ENCODE assay signal across 28 cellular contexts in the genomic region with DNA sequence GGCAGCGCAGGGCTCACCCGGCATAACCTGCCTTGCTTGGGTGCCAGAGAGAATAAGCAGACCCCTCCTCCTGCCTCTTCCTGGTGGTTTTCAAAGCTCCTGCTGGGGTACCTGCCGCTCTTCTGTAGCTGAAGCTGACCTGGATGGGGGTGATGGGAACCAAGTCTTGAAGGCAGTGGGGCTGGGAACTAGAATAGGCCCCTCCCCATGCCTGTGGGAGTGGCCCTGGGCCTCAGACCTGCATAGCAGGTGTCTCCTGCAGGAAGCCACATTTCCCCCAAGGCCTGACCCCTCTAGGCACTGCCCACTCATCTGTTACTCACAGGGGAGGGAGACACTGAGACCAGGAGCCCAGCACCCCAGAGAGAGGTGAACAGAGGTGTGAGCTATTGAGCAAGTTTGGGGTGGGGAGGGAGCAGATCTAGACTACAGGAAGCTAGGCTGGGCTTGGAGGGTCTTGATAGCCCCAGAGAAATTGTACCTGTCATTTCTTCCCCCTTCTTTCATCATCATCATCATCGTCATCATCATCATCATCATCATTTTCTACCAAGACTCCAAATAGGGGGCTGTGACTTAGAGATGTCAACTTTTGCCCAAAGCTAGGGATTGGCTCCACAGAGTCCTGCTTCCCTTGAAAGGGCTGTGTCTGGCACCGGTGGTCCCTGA. TPM values are rescaled to one million over a fixed set of nuclear protein-coding genes. Genes with fewer than 3 reads are reported as not detected.
DNase-seq lines count a peak whose midpoint lies in the region; ATAC-seq and TF ChIP-seq lines count a peak whose summit lies in the region.
"Had no signal": no experiment of that assay in that cellular context is flagged by ENCODE, and none has a peak within 500 bp of the region (broad histone marks: within the 10 kb centered on the region; RNA-seq: fewer than 3 reads in every experiment).

No MANE protein-coding gene starts in this region.

- no peak overlapping the region for H4K91ac ChIP-seq in neuronal stem cell (ENCODE audit: low read depth, low read length, poor library complexity)

- H3K4me1 ChIP-seq in PC-3 (ENCODE audit: insufficient read depth, low read length) (peaks cover 17% of the 10 kb centered on the region), neuronal stem cell (ENCODE audit: control insufficient read depth in 2 of 2, insufficient read depth in 1 of 2, low read depth in 1 of 2, low read length in 2 of 2) (peaks cover 11 to 17% of the 10 kb centered on the region in 2 donors), left lung (peaks cover 5 to 8% of the 10 kb centered on the region in 2 donors)

- no peak overlapping the region for H2BK5ac ChIP-seq in neuronal stem cell (ENCODE audit: low read length)

- intact Hi-C loops in PC-3 (cut with micrococcal nuclease) (no loop called here), left lung (cut with DNase I) (no loop called here)

- H3K79me2 ChIP-seq in PC-3 (ENCODE audit: low read length) = no peaks in the 10 kb centered on the region

- H3K27me3 ChIP-seq in PC-3 (ENCODE audit: low read length) (no peaks in the 10 kb centered on the region), neuronal stem cell (ENCODE audit: control insufficient read depth in 3 of 3, insufficient read depth in 3 of 3, low read depth in 1 of 3, low read length in 3 of 3) (peaks cover 0 to 37% (median 2%) of the 10 kb centered on the region in 3 experiments), left lung (peaks cover 0 to 72% of the 10 kb centered on the region in 2 donors)
- H3K27me3 ChIP-seq: SJCRH30, upper lobe of left lung had no signal

- no peak overlapping the region for H3K23ac ChIP-seq in neuronal stem cell (ENCODE audit: low read depth, low read length, poor library complexity)

- no peak overlapping the region for H4K8ac ChIP-seq in neuronal stem cell (ENCODE audit: low read depth, low read length)

- WGBS in neuronal stem cell (ENCODE audit: extremely low coverage in 2 of 2, insufficient read length in 2 of 2, insufficient replicate concordance in 1 of 2), 2 donors = no CpG with 5 or more reads among the region's 5 CpGs

- H3K4me3 ChIP-seq in PC-3 (ENCODE audit: low read length) (no peak overlapping the region), epithelial cell of esophagus (ENCODE audit: low read length) (no peak overlapping the region), neuronal stem cell (ENCODE audit: low read length in 2 of 2) (no peak overlapping the region), left lung (no peak overlapping the region)
- H3K4me3 ChIP-seq: SJCRH30, skin epidermis, upper lobe of left lung had no signal

- no peaks in the 10 kb centered on the region for H3K9me2 ChIP-seq in PC-3 (replicated peaks; ENCODE audit: low read length)

- no peak overlapping the region for H3K14ac ChIP-seq in neuronal stem cell (ENCODE audit: low read length)

- POLR2A ChIA-PET in PC-3 (lab: Charles Lee; ENCODE audit: unreplicated experiment) = no interaction called here

- DNase-seq in NK-92 treated with Interleukin-12 subunit alpha and Interleukin-12 subunit beta, amount 100 ng/mL, for 24 hours (lab: John Stamatoyannopoulos, UW) = peak; percentile 68
- DNase-seq in NK-92 (lab: John Stamatoyannopoulos, UW; ENCODE audit: unreplicated experiment) = no peak
- peak; percentile 39 for DNase-seq in PC-3
- peak; percentile 75 for DNase-seq in epithelial cell of esophagus (ENCODE audit: low read depth)
- no peak for DNase-seq in neuronal stem cell (ENCODE audit: low spot score)
- DNase-seq in left lung = no peak
- no peak for DNase-seq in activated T-cell treated with anti-CD3 and anti-CD28 coated beads, Interleukin-2, amount 50 U/mL, for 1 hour
- DNase-seq: activated CD4-positive, alpha-beta T cell treated with anti-CD3 and anti-CD28 coated beads, Interleukin-2, amount 10 ng/mL, durations not matched to agents 24 days and 14 days; activated CD8-positive, alpha-beta memory T cell treated with anti-CD3 and anti-CD28 coated beads, Interleukin-2, amount 10 ng/mL, durations not matched to agents 7 days and 5 days; AML-193; aorta; central memory CD4-positive, alpha-beta T cell; GDM1; GOT3; left cardiac atrium; naive B cell; NCI-H2081; NCI-H774; occipital lobe; OCI-M1; SJCRH30; substantia nigra; upper lobe of left lung had no signal

- no peak overlapping the region for H2AFZ ChIP-seq in PC-3 (ENCODE audit: low read length)
- H2AFZ ChIP-seq in neuronal stem cell (ENCODE audit: low read length) = no peak overlapping the region

- TF ChIP-seq CTCF in PC-3 (conservative IDR thresholded peaks at IDR 0.05; ENCODE audit: low read depth, low read length) (no peak), epithelial cell of esophagus (IDR thresholded peaks at IDR 0.05; ENCODE audit: insufficient read depth, low read depth, low read length, missing control alignments) (no peak), left lung (IDR thresholded peaks at IDR 0.05) (no peak)

- H3K79me1 ChIP-seq in neuronal stem cell (ENCODE audit: low read depth, low read length) = no peaks in the 10 kb centered on the region

- CTCF ChIA-PET in PC-3 (lab: Charles Lee) = no interaction called here

- peak overlapping the region; percentile 82 for H2AK5ac ChIP-seq in neuronal stem cell (ENCODE audit: low read depth, low read length)

- H4K20me1 ChIP-seq in PC-3 (ENCODE audit: low read length) = no peaks in the 10 kb centered on the region

- H3K36me3 ChIP-seq in PC-3 (ENCODE audit: low read depth, low read length) = no peaks in the 10 kb centered on the region
- H3K36me3 ChIP-seq in neuronal stem cell (replicated peaks in 1 of 2; ENCODE audit: control insufficient read depth in 2 of 2, insufficient read depth in 2 of 2, low read length in 2 of 2) = no peaks in the 10 kb centered on the region
- H3K36me3 ChIP-seq in left lung = no peaks in the 10 kb centered on the region
- H3K36me3 ChIP-seq: SJCRH30, upper lobe of left lung had no signal

- no peaks in the 10 kb centered on the region for H3F3A ChIP-seq in PC-3 (ENCODE audit: low read length, unreplicated experiment)

- H3K9me3 ChIP-seq in PC-3 (ENCODE audit: low read length) (no peaks in the 10 kb centered on the region), neuronal stem cell (replicated peaks in 1 of 2; ENCODE audit: control insufficient read depth in 2 of 2, insufficient read depth in 1 of 2, low read depth in 1 of 2, low read length in 2 of 2) (no peaks in the 10 kb centered on the region), left lung (no peaks in the 10 kb centered on the region)
- H3K9me3 ChIP-seq: upper lobe of left lung had no signal

- H3K9ac ChIP-seq in PC-3 (ENCODE audit: low read length) (no peak overlapping the region), neuronal stem cell (ENCODE audit: low read depth, low read length, poor library complexity) (no peak overlapping the region)

- no peak for ATAC-seq in PC-3
- no peak for ATAC-seq in left lung
- no peak for ATAC-seq in HG02885 (IDR thresholded peaks at IDR 0.05; ENCODE audit: poor library complexity, unreplicated experiment)
- ATAC-seq: activated CD8-positive, alpha-beta memory T cell treated with anti-CD3 and anti-CD28 coated beads, Interleukin-2, amount 10 ng/mL, durations not matched to agents 7 days and 5 days; activated naive CD4-positive, alpha-beta T cell treated with anti-CD3 and anti-CD28 coated beads, Interleukin-2, amount 50 U/mL, for 72 hours; left cardiac atrium had no signal

- H2BK120ac ChIP-seq in neuronal stem cell (ENCODE audit: low read depth, low read length) = no peak overlapping the region

- no peak overlapping the region for H2BK15ac ChIP-seq in neuronal stem cell (ENCODE audit: low read length)

- H2BK12ac ChIP-seq in neuronal stem cell (ENCODE audit: low read length) = no peak overlapping the region

- no peak overlapping the region for H3K4me2 ChIP-seq in PC-3 (ENCODE audit: low read length)
- no peak overlapping the region for H3K4me2 ChIP-seq in neuronal stem cell (ENCODE audit: insufficient read depth, low read length, poor library complexity, severe bottlenecking)

- H3K18ac ChIP-seq in neuronal stem cell (ENCODE audit: low read length) = peak overlapping the region; percentile 67

- no peak overlapping the region for H3K4ac ChIP-seq in neuronal stem cell (ENCODE audit: low read length)

- no TSS peak for BruUV-seq in PC-3 (replicated peaks; lab: Mats Ljungman, UMichigan)

- H3K27ac ChIP-seq in PC-3 (ENCODE audit: low read length) = no peak overlapping the region
- H3K27ac ChIP-seq in neuronal stem cell (replicated peaks; ENCODE audit: low read length) = no peak overlapping the region
- no peak overlapping the region for H3K27ac ChIP-seq in left lung
- H3K27ac ChIP-seq: 22Rv1, SJCRH30, upper lobe of left lung had no signal

RNA-seq across cellular contexts. Expression of a gene that starts 10.1 kb away (rescaled TPM):
- total RNA-seq in PC-3 (2014; rRNA removed) (0.35 and 0.73 TPM in 2 replicates), left lung (not detected)
- polyA plus RNA-seq in neuronal stem cell (2013, experiment 1 of 2) = 0.18 TPM
- polyA plus RNA-seq in neuronal stem cell (2013, experiment 2 of 2) = 0.11 TPM
- total RNA-seq: activated CD4-positive, alpha-beta T cell treated with anti-CD3 and anti-CD28 coated beads, Interleukin-2, amount 10 ng/mL, durations not matched to agents 24 days and 14 days; activated CD8-positive, alpha-beta memory T cell treated with anti-CD3 and anti-CD28 coated beads, Interleukin-2, amount 10 ng/mL, durations not matched to agents 7 days and 5 days; activated naive CD4-positive, alpha-beta T cell treated with anti-CD3 and anti-CD28 coated beads, Interleukin-2, amount 50 U/mL, for 72 hours; activated T-helper 1 cell treated with anti-CD3 and anti-CD28 coated beads, Interleukin-12 subunit alpha, Interleukin-12 subunit beta, Interleukin-2, Interleukin-4 antibody, amounts not matched to agents 30 ng/mL and 10 ng/mL and 1 ng/mL, durations not matched to agents 14 hours and 24 hours and 36 hours; aorta; left cardiac atrium; occipital lobe; upper lobe of left lung had no signal

RNA-seq across cellular contexts. Expression of a gene that starts 33.9 kb away (rescaled TPM):
- total RNA-seq in PC-3 (2014; rRNA removed) (0.26 TPM in 1 of 2 replicates, not detected in the other), left lung (not detected)
- polyA plus RNA-seq in neuronal stem cell (2013, experiment 1 of 2) = 0.38 TPM
- 0.36 TPM for polyA plus RNA-seq in neuronal stem cell (2013, experiment 2 of 2)
- total RNA-seq: activated CD4-positive, alpha-beta T cell treated with anti-CD3 and anti-CD28 coated beads, Interleukin-2, amount 10 ng/mL, durations not matched to agents 24 days and 14 days; activated CD8-positive, alpha-beta memory T cell treated with anti-CD3 and anti-CD28 coated beads, Interleukin-2, amount 10 ng/mL, durations not matched to agents 7 days and 5 days; activated naive CD4-positive, alpha-beta T cell treated with anti-CD3 and anti-CD28 coated beads, Interleukin-2, amount 50 U/mL, for 72 hours; activated T-helper 1 cell treated with anti-CD3 and anti-CD28 coated beads, Interleukin-12 subunit alpha, Interleukin-12 subunit beta, Interleukin-2, Interleukin-4 antibody, amounts not matched to agents 30 ng/mL and 10 ng/mL and 1 ng/mL, durations not matched to agents 14 hours and 24 hours and 36 hours; aorta; left cardiac atrium; occipital lobe; upper lobe of left lung had no signal
- polyA plus RNA-seq: aorta had no signal

Comparison
In these comparisons a context has a peak if more than half of its experiments do, and no peak if none do; other contexts are left out.
1. DNase-seq: peak in NK-92 treated with Interleukin-12 subunit alpha and Interleukin-12 subunit beta, amount 100 ng/mL, for 24 hours (single experiment), PC-3 (single experiment) and epithelial cell of esophagus (single experiment); none in NK-92 (single experiment), neuronal stem cell (single experiment), left lung (0 of 2) and activated T-cell treated with anti-CD3 and anti-CD28 coated beads, Interleukin-2, amount 50 U/mL, for 1 hour (single experiment).